ENCODE assay signal across 1 cellular context in genomic region chr20:53926428-53927028, GRCh38.
A peak's percentile ranks its signal among the peaks of the same experiment; 100 is the strongest.
TF ChIP-seq lines count a peak whose summit lies in the region.

No MANE protein-coding gene starts in this region.

TF ChIP-seq in K562, 482 proteins besides CTCF, POLR2A, EP300 and RAD21 (continued from another document and continues in another):
- TF ChIP-seq REST (CRISPR knock-in tag; IDR thresholded peaks at IDR 0.05; ENCODE audit: low read depth) (no peak), MCM2 (IDR thresholded peaks at IDR 0.05; ENCODE audit: low read depth) (no peak), NR4A1 (CRISPR knock-in tag; IDR thresholded peaks at IDR 0.05) (no peak), NR4A1 (tag; IDR thresholded peaks at IDR 0.05) (no peak), SMARCA4 (IDR thresholded peaks at IDR 0.05) (peak; percentile 42; the same call in 1 of the 2 replicates), ZNF584 (CRISPR knock-in tag; IDR thresholded peaks at IDR 0.05; ENCODE audit: low read depth) (peak; percentile 39; the same call in 1 of the 2 replicates), ZNF184 (CRISPR knock-in tag; IDR thresholded peaks at IDR 0.05) (no peak), SLC30A9 (CRISPR knock-in tag; IDR thresholded peaks at IDR 0.05) (no peak), ESRRB (CRISPR knock-in tag; IDR thresholded peaks at IDR 0.05; ENCODE audit: borderline replicate concordance) (no peak), ZNF217 (CRISPR knock-in tag; IDR thresholded peaks at IDR 0.05) (no peak), GABPA (tag; conservative IDR thresholded peaks at IDR 0.05; ENCODE audit: low read depth) (peak; percentile 70), ETV1 (tag; conservative IDR thresholded peaks at IDR 0.05; ENCODE audit: low read depth) (0 out of 2 replicates have a peak, but pooled peaks have one; percentile 31), ARID1B (IDR thresholded peaks at IDR 0.05) (peak; percentile 44; the same call in 1 of the 2 replicates), MTF1 (CRISPR knock-in tag; IDR thresholded peaks at IDR 0.05; ENCODE audit: borderline replicate concordance) (no peak), SAFB2 (IDR thresholded peaks at IDR 0.05; ENCODE audit: borderline replicate concordance, low read depth, low read length, severe bottlenecking) (no peak), ZNF512 (tag; IDR thresholded peaks at IDR 0.05) (no peak), ZNF224 (CRISPR knock-in tag; IDR thresholded peaks at IDR 0.05) (no peak), RFX1 (IDR thresholded peaks at IDR 0.05) (peak; percentile 13; the same call in 1 of the 2 replicates), MIER1 (IDR thresholded peaks at IDR 0.05; ENCODE audit: low read depth) (no peak), BCLAF1 (IDR thresholded peaks at IDR 0.05; ENCODE audit: borderline replicate concordance in 1 of 2, control insufficient read depth in 1 of 2, low read depth in 2 of 2, low read length in 1 of 2) (no peak; a peak in 1 of 4 replicates), CREM (IDR thresholded peaks at IDR 0.05; ENCODE audit: low read depth) (0 out of 2 replicates have a peak, but pooled peaks have one; percentile 14), NEUROD1 (IDR thresholded peaks at IDR 0.05; ENCODE audit: borderline replicate concordance, low read depth, low read length, partially characterized antibody) (peak; percentile 15), SMARCA5 (IDR thresholded peaks at IDR 0.05) (no peak), ZBTB26 (CRISPR knock-in tag; IDR thresholded peaks at IDR 0.05) (no peak), ZNF175 (CRISPR knock-in tag; IDR thresholded peaks at IDR 0.05; ENCODE audit: low read depth) (peak; percentile 24; the same call in 1 of the 2 replicates), HNRNPK (IDR thresholded peaks at IDR 0.05; ENCODE audit: low read depth, low read length, poor library complexity, severe bottlenecking) (no peak), FOXA1 (IDR thresholded peaks at IDR 0.05; ENCODE audit: borderline replicate concordance) (no peak), ZNF121 (CRISPR knock-in tag; conservative IDR thresholded peaks at IDR 0.05) (no peak), PCBP2 (IDR thresholded peaks at IDR 0.05; ENCODE audit: low read depth, low read length, poor library complexity, severe bottlenecking) (no peak), HSF4 (CRISPR knock-in tag; IDR thresholded peaks at IDR 0.05; ENCODE audit: borderline replicate concordance) (no peak), MEIS2 (IDR thresholded peaks at IDR 0.05; ENCODE audit: partially characterized antibody) (peak; percentile 42), CSDE1 (IDR thresholded peaks at IDR 0.05) (no peak), ZBTB11 (CRISPR knock-in tag; IDR thresholded peaks at IDR 0.05) (peak in 1 of 3 experiments; percentile 45; a peak in 1 of 6 replicates), FUS (optimal IDR thresholded peaks at IDR 0.05; ENCODE audit: low read depth, low read length) (no peak), CEBPG (CRISPR knock-in tag; IDR thresholded peaks at IDR 0.05) (no peak), CEBPG (tag; conservative IDR thresholded peaks at IDR 0.05 in 1 of 2, IDR thresholded peaks at IDR 0.05 in 1 of 2) (peak; percentile 45 to 75; a peak in 2 of 4 replicates), TOE1 (IDR thresholded peaks at IDR 0.05; ENCODE audit: borderline replicate concordance) (no peak), TOE1 (CRISPR knock-in tag; IDR thresholded peaks at IDR 0.05; ENCODE audit: borderline replicate concordance, low read depth) (no peak), NR2C2 (CRISPR knock-in tag; IDR thresholded peaks at IDR 0.05) (no peak), NR2C2 (tag; IDR thresholded peaks at IDR 0.05) (no peak), ATF3 (IDR thresholded peaks at IDR 0.05) (peak; percentile 66), ATF3 (CRISPR knock-in tag; conservative IDR thresholded peaks at IDR 0.05) (no peak), VEZF1 (CRISPR knock-in tag; IDR thresholded peaks at IDR 0.05) (no peak), PYGO2 (tag; IDR thresholded peaks at IDR 0.05) (no peak), ZNF561 (CRISPR knock-in tag; conservative IDR thresholded peaks at IDR 0.05) (no peak), MAX (CRISPR knock-in tag; IDR thresholded peaks at IDR 0.05) (no peak), GTF2E2 (tag; IDR thresholded peaks at IDR 0.05) (no peak)
